In the genomic region with DNA sequence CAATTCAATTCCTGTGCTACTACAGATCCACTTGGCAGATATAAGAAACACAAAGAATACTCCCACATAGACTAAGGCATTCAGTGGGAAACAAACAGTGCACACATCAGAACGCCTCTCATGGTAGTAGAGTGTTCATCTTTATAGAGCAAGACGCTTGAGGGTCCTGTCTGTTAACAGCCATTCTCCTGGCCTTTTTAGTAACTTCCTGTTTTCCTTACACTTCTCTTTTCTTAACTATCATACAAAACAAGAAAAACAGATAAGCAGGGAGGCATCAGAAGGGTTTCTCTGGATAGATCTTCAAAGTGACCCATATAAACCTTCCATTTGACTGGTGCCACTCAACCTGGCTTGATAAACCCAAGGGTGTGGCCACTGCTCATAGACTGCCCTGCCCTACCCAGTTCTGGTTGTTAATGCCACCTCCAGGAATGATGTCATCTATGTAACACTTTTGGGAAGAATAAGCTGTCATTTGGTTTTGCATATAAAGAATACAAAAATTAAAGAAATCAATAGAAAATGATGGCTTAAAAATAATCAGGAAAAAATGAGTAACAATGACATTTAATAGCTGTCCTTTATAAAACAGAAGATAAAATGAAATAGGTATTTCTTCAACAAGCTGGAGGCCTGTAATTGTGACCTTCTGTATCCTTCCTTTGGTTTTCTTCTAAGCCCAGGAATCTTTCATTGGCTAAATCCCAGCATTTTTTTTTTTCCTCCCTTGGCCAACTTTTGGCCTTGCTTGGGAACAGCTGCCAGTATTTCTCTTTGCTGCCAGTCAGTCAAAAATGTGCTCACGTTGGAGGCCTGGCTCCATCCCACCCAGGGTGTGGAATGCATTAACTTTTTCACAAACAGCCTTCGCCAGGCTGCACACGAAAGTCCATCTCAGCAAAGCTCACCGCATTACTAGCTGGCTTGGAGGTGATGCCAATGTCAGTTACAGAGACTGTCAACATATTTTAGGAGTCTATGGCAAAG, we compare ENCODE assay signal across 9 cellular contexts.
DNase-seq lines count a peak whose midpoint lies in the region; ATAC-seq and TF ChIP-seq lines count a peak whose summit lies in the region.
"Had no signal": no experiment of that assay in that cellular context is flagged by ENCODE, and none has a peak within 500 bp of the region (broad histone marks: within the 10 kb centered on the region; RNA-seq: fewer than 3 reads in every experiment).

No MANE protein-coding gene starts in this region.

- peak; percentile 31 for DNase-seq in GM03348 (ENCODE audit: low spot score)
- DNase-seq in NCI-H2171 (lab: John Stamatoyannopoulos, UW): peak; percentile 44
- peak; percentile 97 for DNase-seq in astrocyte of the hippocampus (ENCODE audit: low read depth, low spot score)
- no peak for DNase-seq in DMS53 treated with DMSO at 0.1 percent for 48 hours (lab: John Stamatoyannopoulos, UW; ENCODE audit: unreplicated experiment)
- DNase-seq: foreskin fibroblast had no signal

- peak overlapping the region; percentile 29 for H3K27ac ChIP-seq in neutrophil

- H3K9me3 ChIP-seq in neutrophil: no peaks in the 10 kb centered on the region
- H3K9me3 ChIP-seq: adrenal gland had no signal

- no peaks in the 10 kb centered on the region for H3K27me3 ChIP-seq in neutrophil
- H3K27me3 ChIP-seq: adrenal gland had no signal

- no peaks in the 10 kb centered on the region for H3K36me3 ChIP-seq in neutrophil
- H3K36me3 ChIP-seq: adrenal gland had no signal

- no peak for ATAC-seq in HG02678 (IDR thresholded peaks at IDR 0.05; ENCODE audit: unreplicated experiment)
- no peak for ATAC-seq in HG03139 (IDR thresholded peaks at IDR 0.05; ENCODE audit: unreplicated experiment)

- H3K4me1 ChIP-seq in neutrophil (ENCODE audit: control insufficient read depth in 1 of 2, insufficient read depth in 1 of 2, low read depth in 1 of 2, low read length in 1 of 2): peaks cover 31 to 35% of the 10 kb centered on the region in 2 experiments
- H3K4me1 ChIP-seq: adrenal gland had no signal

- H3K4me3 ChIP-seq in neutrophil (ENCODE audit: low read depth in 1 of 2, low read length in 1 of 2): no peak overlapping the region
- H3K4me3 ChIP-seq: adrenal gland had no signal

- TF ChIP-seq CTCF in neutrophil (IDR thresholded peaks at IDR 0.05): no peak
